ENCODE assay signal across 23 cellular contexts in the genomic region with DNA sequence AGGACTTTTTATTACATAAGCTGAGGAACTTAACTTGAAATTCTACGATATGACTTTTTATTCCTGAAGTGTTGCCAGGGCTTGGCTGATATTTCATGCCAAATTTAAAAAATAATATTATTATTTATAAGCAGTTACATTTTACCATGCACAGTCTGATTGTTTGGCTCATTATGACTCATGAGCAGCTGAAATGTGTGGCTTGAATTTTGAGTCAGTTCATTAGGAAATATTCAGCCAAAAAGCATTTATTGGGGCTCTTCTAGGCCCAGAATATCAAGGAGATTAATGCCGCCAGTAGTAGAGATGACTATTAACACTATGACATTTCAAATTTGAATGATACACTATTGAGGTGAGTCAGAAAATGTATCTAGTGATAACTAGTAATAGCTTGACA.
"Had no signal": no experiment of that assay in that cellular context is flagged by ENCODE, and none has a peak within 500 bp of the region (broad histone marks: within the 10 kb centered on the region; RNA-seq: fewer than 3 reads in every experiment).

No MANE protein-coding gene starts in this region.

- H3K4me3 ChIP-seq: ascending aorta, esophagus squamous epithelium, psoas muscle, skin epidermis had no signal

- H3K27ac ChIP-seq: ascending aorta, esophagus squamous epithelium, skin epidermis, WERI-Rb-1 had no signal

- H3K36me3 ChIP-seq: ascending aorta, esophagus squamous epithelium, WERI-Rb-1 had no signal

- H3K27me3 ChIP-seq: ascending aorta, esophagus squamous epithelium had no signal

- ATAC-seq: left lobe of liver, psoas muscle, right cardiac atrium had no signal

- FAIRE-seq: endothelial cell of umbilical vein, kidney had no signal

- DNase-seq: activated CD4-positive, alpha-beta T cell treated with anti-CD3 and anti-CD28 coated beads for 1 hour; activated CD8-positive, alpha-beta memory T cell treated with anti-CD3 and anti-CD28 coated beads for 24 hours; activated CD8-positive, alpha-beta memory T cell treated with anti-CD3 and anti-CD28 coated beads, Interleukin-2, amount 50 U/mL, for 48 hours; activated effector memory CD4-positive, alpha-beta T cell treated with Interleukin-2 at 50 U/mL for 16 hours; activated naive CD4-positive, alpha-beta T cell treated with anti-CD3 and anti-CD28 coated beads, Interleukin-2, amount 10 ng/mL, durations not matched to agents 7 days and 5 days; activated T-cell treated with anti-CD3 and anti-CD28 coated beads, Interleukin-2, amount 50 U/mL, for 48 hours; cerebellar nuclear complex; effector CD8-positive, alpha-beta T cell; esophagus squamous epithelium; foreskin melanocyte; glutamatergic neuron; hippocampal formation; kidney; occipital lobe; psoas muscle; right cardiac atrium; stimulated activated CD4-positive, alpha-beta T cell treated with anti-CD3 and anti-CD28 coated beads, Interleukin-15, amount 100 ng/mL, for 24 hours; stimulated activated CD4-positive, alpha-beta T cell treated with anti-CD3 and anti-CD28 coated beads, Interleukin-2, amount 100 ng/mL, for 48 hours; WERI-Rb-1 had no signal

- H3K9me3 ChIP-seq: ascending aorta, esophagus squamous epithelium, psoas muscle had no signal
